ENCODE assay signal across 24 cellular contexts in genomic region chr11:113238721-113239120, GRCh38.
"Had no signal": no experiment of that assay in that cellular context is flagged by ENCODE, and none has a peak within 500 bp of the region (broad histone marks: within the 10 kb centered on the region; RNA-seq: fewer than 3 reads in every experiment).

No MANE protein-coding gene starts in this region.

- H3K36me3 ChIP-seq: pancreas, prostate gland, transverse colon, upper lobe of left lung, vagina had no signal

- H3K27me3 ChIP-seq: stomach, testis, thyroid gland, upper lobe of left lung, vagina had no signal

- DNase-seq: islet precursor cell; left ventricle myocardium inferior; mesendoderm; naive B cell; nucleus accumbens; pancreas; posterior cingulate gyrus; retina; right cardiac atrium; stimulated activated CD4-positive, alpha-beta T cell treated with anti-CD3 and anti-CD28 coated beads, Interleukin-12 subunit alpha, Interleukin-12 subunit beta, amount 100 ng/mL, for 4 hours; stimulated activated CD4-positive, alpha-beta T cell treated with anti-CD3 and anti-CD28 coated beads, Interleukin-15, amount 100 ng/mL, for 24 hours; stimulated activated CD4-positive, alpha-beta T cell treated with anti-CD3 and anti-CD28 coated beads, Interleukin-2, amount 100 ng/mL, for 24 hours; stimulated activated CD4-positive, alpha-beta T cell treated with anti-CD3 and anti-CD28 coated beads, Interleukin-4, amount 100 ng/mL, for 1 hour; stimulated activated naive B cell treated with anti-CD40 and anti-IgM and Interleukin-4, amounts not matched to agents 10 μg/mL and 1 μg/mL and 100 μg/mL, for 72 hours; stimulated activated naive CD8-positive, alpha-beta T cell treated with anti-CD3 and anti-CD28 coated beads, Interleukin-15, Interleukin-2, amounts not matched to agents 100 U/mL and 50 U/mL, for 24 hours; stomach; testis; thyroid gland; transverse colon; upper lobe of left lung had no signal

- H3K4me1 ChIP-seq: pancreas, prostate gland, testis, thyroid gland, upper lobe of left lung had no signal

- H3K27ac ChIP-seq: left ventricle myocardium inferior, pancreas, prostate gland, skin epidermis, stomach, testis, thyroid gland, transverse colon, upper lobe of left lung, vagina had no signal

- H3K9me3 ChIP-seq: left ventricle myocardium inferior, pancreas, prostate gland, stomach, testis, thyroid gland, transverse colon, upper lobe of left lung, vagina had no signal

- H3K4me3 ChIP-seq: left ventricle myocardium inferior, lung, pancreas, prostate gland, skin epidermis, stomach, testis, thyroid gland, transverse colon, upper lobe of left lung, vagina had no signal
